1 cellular context compared by ENCODE assay signal in the genomic region with DNA sequence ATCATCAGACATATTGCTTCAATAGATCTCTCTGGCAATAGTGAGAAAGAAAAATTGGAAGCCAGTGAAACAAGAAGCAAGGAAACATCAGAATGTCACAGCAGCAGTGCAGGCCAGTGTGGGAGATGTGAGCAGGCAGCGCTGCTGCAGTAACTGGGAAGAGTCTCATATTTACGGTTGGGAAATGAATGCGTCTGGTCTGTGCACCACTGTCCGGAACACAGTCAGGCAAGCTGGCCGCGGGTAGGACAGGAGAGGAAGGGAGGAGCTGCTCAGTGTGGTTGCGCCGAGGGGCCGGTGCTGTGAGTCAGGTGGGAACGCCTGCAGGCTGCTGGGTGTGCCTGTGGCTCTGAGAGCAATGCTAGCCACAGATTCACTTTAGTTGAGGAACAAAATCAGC.
TF ChIP-seq lines count a peak whose summit lies in the region.

No MANE protein-coding gene starts in this region.

TF ChIP-seq in HCT116, 20 proteins besides CTCF, POLR2A, EP300 and RAD21 (continued from another document):
- TF ChIP-seq YY1 (IDR thresholded peaks at IDR 0.05; ENCODE audit: extremely low read depth, insufficient replicate concordance, low read depth, low read length): no peak
- TF ChIP-seq SIN3A (IDR thresholded peaks at IDR 0.05; ENCODE audit: low read depth): no peak
- TF ChIP-seq SRF (IDR thresholded peaks at IDR 0.05; ENCODE audit: low read depth): no peak
- TF ChIP-seq ZNF274 (IDR thresholded peaks at IDR 0.05; ENCODE audit: low read depth, low read length): no peak
TF ChIP-seq in HCT116: peak in this region for 0.
